Comparison of ENCODE assay signal across 8 cellular contexts in the genomic region with DNA sequence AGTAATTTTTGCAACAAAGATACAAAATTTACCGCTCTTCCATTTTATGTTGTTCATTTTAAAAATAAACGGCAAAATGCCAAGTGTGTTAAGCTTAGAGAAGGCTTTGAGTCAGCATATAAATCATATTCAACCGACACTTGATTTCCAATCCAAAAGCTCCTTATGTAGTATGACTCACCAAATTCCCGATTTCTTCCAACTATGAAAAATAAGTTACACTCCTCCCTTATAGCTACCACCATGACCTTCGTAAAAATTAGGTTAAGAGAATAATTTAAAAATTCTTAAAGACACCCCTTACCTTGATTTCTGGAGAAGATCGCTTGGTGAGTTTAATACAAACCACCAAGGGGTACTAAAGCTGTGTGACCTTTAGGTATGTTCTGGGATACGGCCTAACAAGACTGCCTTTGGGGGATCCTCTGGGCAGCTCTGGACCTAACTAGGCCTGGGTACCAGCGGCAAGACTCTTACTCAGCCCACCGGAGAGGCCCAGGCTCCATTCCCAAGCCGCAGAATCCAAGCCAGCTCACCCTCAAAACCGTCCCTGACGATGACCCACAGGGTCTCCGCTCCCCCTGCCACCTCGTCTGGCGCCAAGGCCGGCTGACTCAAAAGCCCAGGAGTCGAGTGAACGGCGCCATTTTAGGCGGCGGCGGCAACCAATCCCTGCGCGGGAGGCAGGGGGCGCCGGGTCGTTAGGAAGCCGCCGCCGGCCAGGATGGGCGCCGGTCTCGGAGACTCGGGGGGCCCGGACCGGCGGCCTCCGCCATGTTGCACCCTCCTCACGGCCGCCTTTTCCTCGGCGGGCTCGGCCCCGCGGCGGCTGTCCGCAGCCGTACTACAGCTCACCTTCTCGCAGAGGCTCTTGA. TPM values are rescaled to one million over a fixed set of nuclear protein-coding genes. Genes with fewer than 3 reads are reported as not detected.
A peak's percentile ranks its signal among the peaks of the same experiment; 100 is the strongest.
DNase-seq lines count a peak whose midpoint lies in the region; ATAC-seq, FAIRE-seq and TF ChIP-seq lines count a peak whose summit lies in the region.

No MANE protein-coding gene starts in this region.

- BruUV-seq in endothelial cell of umbilical vein (replicated peaks; lab: Mats Ljungman, UMichigan), result TSS peak; percentile 32

- dilution Hi-C loops in endothelial cell of umbilical vein (cut with MboI; ENCODE audit: extremely low pct_ligation_motif_present, low sequenced_read_pairs), result no loop called here

- peak; percentile 62 for DNase-seq in A172 (ENCODE audit: low spot score)
- DNase-seq in NCI-H446 treated with DMSO at 0.1 percent for 48 hours (lab: John Stamatoyannopoulos, UW), result peak; percentile 38
- peak; percentile 56 for DNase-seq in activated CD8-positive, alpha-beta memory T cell treated with anti-CD3 and anti-CD28 coated beads, Interleukin-2, amount 50 U/mL, for 4 hours
- peak; percentile 78 for DNase-seq in endothelial cell of umbilical vein (ENCODE audit: low read depth, low spot score)
- peak; percentile 45 for DNase-seq in midbrain (lab: John Stamatoyannopoulos, UW)
- peak; percentile 23 to 26 for DNase-seq in stimulated activated CD8-positive, alpha-beta memory T cell treated with anti-CD3 and anti-CD28 coated beads, Interleukin-2, amount 100 ng/mL, for 1 hour (ENCODE audit: low read depth in 2 of 2)

- peaks cover 29% of the 10 kb centered on the region for H3K4me1 ChIP-seq in endothelial cell of umbilical vein (ENCODE audit: control insufficient read depth, extremely low read depth, insufficient read depth, low read length)

- H3K36me3 ChIP-seq in endothelial cell of umbilical vein (ENCODE audit: control insufficient read depth in 2 of 2, extremely low read depth in 1 of 2, insufficient read depth in 2 of 2, low read length in 2 of 2), result peaks cover 3% of the 10 kb centered on the region in 2 experiments

- peak overlapping the region; percentile 6 for H2AFZ ChIP-seq in endothelial cell of umbilical vein (ENCODE audit: low read depth, low read length)

- TF ChIP-seq CTCF in endothelial cell of umbilical vein (IDR thresholded peaks at IDR 0.05; ENCODE audit: extremely low read depth in 1 of 2, insufficient read depth in 1 of 2, low read depth in 1 of 2, low read length in 2 of 2), result peak; percentile 5 to 22

- H3K9me3 ChIP-seq in endothelial cell of umbilical vein (replicated peaks; ENCODE audit: control insufficient read depth, insufficient read depth, low read length), result no peaks in the 10 kb centered on the region

- H3K27me3 ChIP-seq in endothelial cell of umbilical vein (ENCODE audit: control insufficient read depth in 2 of 2, insufficient read depth in 2 of 2, low read length in 2 of 2), result no peaks in the 10 kb centered on the region

- CTCF ChIA-PET in endothelial cell of umbilical vein (lab: Charles Lee), result interaction anchor here (0.6 to 3.0 kb wide), 15 partner anchors 10 to 362 kb away, joined by 3 to 30 read pairs (median 4); no protein-coding TSS in a partner anchor

- H3K27ac ChIP-seq in endothelial cell of umbilical vein (ENCODE audit: insufficient read depth, low read depth, low read length), result peak overlapping the region; percentile 96

- H3K9ac ChIP-seq in endothelial cell of umbilical vein (replicated peaks; ENCODE audit: extremely low read depth, insufficient read depth, low read length), result peak overlapping the region; percentile 100

- intact Hi-C loops in endothelial cell of umbilical vein (cut with micrococcal nuclease), result loop anchor here (1.0 kb wide), 1 partner anchor 8 kb away; no protein-coding TSS in a partner anchor

- TF ChIP-seq POLR2A in endothelial cell of umbilical vein (IDR thresholded peaks at IDR 0.05; ENCODE audit: low read depth, low read length), result no peak

- POLR2A ChIA-PET in endothelial cell of umbilical vein (lab: Charles Lee), result interaction anchor here (0.6 to 1.3 kb wide), 7 partner anchors 9 to 355 kb away, joined by 3 to 7 read pairs (median 3); partner anchors contain the start of gene SKP1

- H3K4me2 ChIP-seq in endothelial cell of umbilical vein (ENCODE audit: insufficient read depth, low read length), result peak overlapping the region; percentile 99

- no peak for FAIRE-seq in endothelial cell of umbilical vein (lab: Jason Lieb, UNC)

- ATAC-seq in GM18508 (IDR thresholded peaks at IDR 0.05; ENCODE audit: insufficient read depth, unreplicated experiment) (peak; percentile 7), HG03025 (IDR thresholded peaks at IDR 0.05; ENCODE audit: low FRiP score, unreplicated experiment) (peak; percentile 35)

- H3K9me1 ChIP-seq in endothelial cell of umbilical vein (replicated peaks; ENCODE audit: control insufficient read depth, extremely low read depth, insufficient read depth, low read length), result peaks cover 3% of the 10 kb centered on the region

- peaks cover 57% of the 10 kb centered on the region for H3K79me2 ChIP-seq in endothelial cell of umbilical vein (ENCODE audit: control insufficient read depth, insufficient read depth, low read length)

- peak overlapping the region; percentile 63 to 91 (median 84) for H3K4me3 ChIP-seq in endothelial cell of umbilical vein (replicated peaks in 1 of 3; ENCODE audit: insufficient read depth in 1 of 3, low read depth in 1 of 3, low read length in 3 of 3)

- peaks cover 21% of the 10 kb centered on the region for H4K20me1 ChIP-seq in endothelial cell of umbilical vein (replicated peaks; ENCODE audit: control insufficient read depth, extremely low read depth, insufficient read depth, low read length)

TF ChIP-seq in endothelial cell of umbilical vein, 7 proteins besides CTCF, POLR2A, EP300 and RAD21:
- TF ChIP-seq MYC (IDR thresholded peaks at IDR 0.05; ENCODE audit: low read depth, low read length) (no peak), POLR2AphosphoS5 (IDR thresholded peaks at IDR 0.05; ENCODE audit: insufficient read depth, low read depth, low read length) (no peak), EZH2 (IDR thresholded peaks at IDR 0.05; ENCODE audit: borderline replicate concordance, low read depth, low read length, severe bottlenecking) (no peak), GATA2 (IDR thresholded peaks at IDR 0.05; ENCODE audit: insufficient read depth, insufficient read length, low read depth, low read length) (no peak), FOS (IDR thresholded peaks at IDR 0.05; ENCODE audit: borderline replicate concordance, insufficient read depth, low read length) (peak; percentile 80), MAX (IDR thresholded peaks at IDR 0.05; ENCODE audit: insufficient read depth, insufficient read length) (no peak), JUN (IDR thresholded peaks at IDR 0.05; ENCODE audit: borderline replicate concordance, insufficient read depth, insufficient read length, low read depth) (peak; percentile 73)

RNA-seq across cellular contexts. Expression of gene PPP2CA, which starts 0.7 kb away (rescaled TPM):
- 306 and 365 TPM in 2 replicates for total RNA-seq in A172 (2014; rRNA removed; shearing (Covaris generic))
- 163 and 183 TPM in 2 replicates for total RNA-seq in endothelial cell of umbilical vein
- polyA plus RNA-seq in endothelial cell of umbilical vein, result 64.6 and 107 TPM in 2 replicates
- polyA plus RNA-seq in endothelial cell of umbilical vein (2011; cell fraction: cytosol; rRNA removed), result 93.5 and 116 TPM in 2 replicates
- 54.7 and 89.6 TPM in 2 replicates for polyA plus RNA-seq in endothelial cell of umbilical vein (2011; cell fraction: nucleus; rRNA removed)
- polyA plus RNA-seq in endothelial cell of umbilical vein (2012), result 157 and 199 TPM in 2 replicates
- 75.4 and 77.0 TPM in 2 replicates for polyA minus RNA-seq in endothelial cell of umbilical vein
- polyA minus RNA-seq in endothelial cell of umbilical vein (2011; cell fraction: cytosol; rRNA and poly(A)+ RNA removed), result 105 TPM
- 30.9 and 55.1 TPM in 2 replicates for polyA minus RNA-seq in endothelial cell of umbilical vein (2011; cell fraction: nucleus; rRNA and poly(A)+ RNA removed)

RNA-seq across cellular contexts. Expression of gene SKP1, which starts 48.4 kb away (rescaled TPM):
- total RNA-seq in A172 (2014; rRNA removed; shearing (Covaris generic)), result 590 and 596 TPM in 2 replicates
- total RNA-seq in endothelial cell of umbilical vein, result 311 and 320 TPM in 2 replicates
- 136 and 214 TPM in 2 replicates for polyA plus RNA-seq in endothelial cell of umbilical vein
- polyA plus RNA-seq in endothelial cell of umbilical vein (2011; cell fraction: cytosol; rRNA removed), result 328 and 349 TPM in 2 replicates
- polyA plus RNA-seq in endothelial cell of umbilical vein (2011; cell fraction: nucleus; rRNA removed), result 166 and 214 TPM in 2 replicates
- polyA plus RNA-seq in endothelial cell of umbilical vein (2012), result 542 and 646 TPM in 2 replicates
- 140 and 142 TPM in 2 replicates for polyA minus RNA-seq in endothelial cell of umbilical vein
- 93.9 TPM for polyA minus RNA-seq in endothelial cell of umbilical vein (2011; cell fraction: cytosol; rRNA and poly(A)+ RNA removed)
- 72.8 and 81.6 TPM in 2 replicates for polyA minus RNA-seq in endothelial cell of umbilical vein (2011; cell fraction: nucleus; rRNA and poly(A)+ RNA removed)

Comparison
In these comparisons a context has a peak if more than half of its experiments do, and no peak if none do; other contexts are left out.
1. Peak in every context shown above with its lines: DNase-seq, ATAC-seq, H3K4me3 ChIP-seq and H3K27ac ChIP-seq.
2. DNase-seq: peak in every context shown above with its lines; median percentile 78 in endothelial cell of umbilical vein; 62 in A172; 56 in activated CD8-positive, alpha-beta memory T cell treated with anti-CD3 and anti-CD28 coated beads, Interleukin-2, amount 50 U/mL, for 4 hours; 45 in midbrain; 38 in NCI-H446 treated with DMSO at 0.1 percent for 48 hours; 24 in stimulated activated CD8-positive, alpha-beta memory T cell treated with anti-CD3 and anti-CD28 coated beads, Interleukin-2, amount 100 ng/mL, for 1 hour.